In the genomic region with DNA sequence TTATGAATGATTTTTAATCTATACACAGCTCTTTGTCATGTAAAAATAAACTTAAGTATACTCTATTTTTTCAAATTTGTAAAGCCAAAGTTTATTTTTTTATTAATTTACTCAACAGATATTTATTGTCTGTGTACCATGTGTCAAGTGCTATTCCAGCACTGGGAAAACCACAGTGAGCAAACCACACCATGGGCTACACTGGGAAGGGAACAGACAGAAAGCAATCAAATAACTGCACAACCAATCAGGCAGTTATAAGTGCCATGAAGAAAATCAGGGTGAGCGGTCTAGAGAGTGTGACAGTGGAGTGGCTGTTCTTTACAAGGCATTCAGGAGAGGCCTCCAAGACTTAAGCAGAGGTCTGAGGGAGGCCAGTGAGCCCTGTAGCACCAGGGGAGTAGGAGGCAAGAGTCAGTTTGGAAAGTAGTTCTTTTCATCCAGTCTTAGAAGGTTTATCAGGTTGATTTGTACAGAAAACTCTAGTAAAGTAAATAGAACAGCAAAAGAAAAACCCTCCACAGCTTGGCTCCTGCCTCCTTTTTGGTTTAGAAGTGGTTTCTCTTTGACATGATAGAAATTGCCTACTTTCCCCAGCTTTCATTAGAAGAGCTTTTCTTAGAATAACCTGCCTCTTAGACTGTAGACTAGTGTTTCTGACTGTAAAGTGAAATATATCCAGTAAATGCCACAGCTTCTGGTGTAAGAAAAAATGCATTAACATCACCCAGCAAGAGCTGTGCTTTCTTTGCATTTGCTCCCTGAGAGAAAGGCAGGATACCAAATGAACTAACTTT, we compare ENCODE assay signal across 2 cellular contexts.
TF ChIP-seq lines count a peak whose summit lies in the region.

No MANE protein-coding gene starts in this region.

TF ChIP-seq in GM23338, 12 proteins besides CTCF, POLR2A, EP300 and RAD21:
- TF ChIP-seq, protein P1, sequence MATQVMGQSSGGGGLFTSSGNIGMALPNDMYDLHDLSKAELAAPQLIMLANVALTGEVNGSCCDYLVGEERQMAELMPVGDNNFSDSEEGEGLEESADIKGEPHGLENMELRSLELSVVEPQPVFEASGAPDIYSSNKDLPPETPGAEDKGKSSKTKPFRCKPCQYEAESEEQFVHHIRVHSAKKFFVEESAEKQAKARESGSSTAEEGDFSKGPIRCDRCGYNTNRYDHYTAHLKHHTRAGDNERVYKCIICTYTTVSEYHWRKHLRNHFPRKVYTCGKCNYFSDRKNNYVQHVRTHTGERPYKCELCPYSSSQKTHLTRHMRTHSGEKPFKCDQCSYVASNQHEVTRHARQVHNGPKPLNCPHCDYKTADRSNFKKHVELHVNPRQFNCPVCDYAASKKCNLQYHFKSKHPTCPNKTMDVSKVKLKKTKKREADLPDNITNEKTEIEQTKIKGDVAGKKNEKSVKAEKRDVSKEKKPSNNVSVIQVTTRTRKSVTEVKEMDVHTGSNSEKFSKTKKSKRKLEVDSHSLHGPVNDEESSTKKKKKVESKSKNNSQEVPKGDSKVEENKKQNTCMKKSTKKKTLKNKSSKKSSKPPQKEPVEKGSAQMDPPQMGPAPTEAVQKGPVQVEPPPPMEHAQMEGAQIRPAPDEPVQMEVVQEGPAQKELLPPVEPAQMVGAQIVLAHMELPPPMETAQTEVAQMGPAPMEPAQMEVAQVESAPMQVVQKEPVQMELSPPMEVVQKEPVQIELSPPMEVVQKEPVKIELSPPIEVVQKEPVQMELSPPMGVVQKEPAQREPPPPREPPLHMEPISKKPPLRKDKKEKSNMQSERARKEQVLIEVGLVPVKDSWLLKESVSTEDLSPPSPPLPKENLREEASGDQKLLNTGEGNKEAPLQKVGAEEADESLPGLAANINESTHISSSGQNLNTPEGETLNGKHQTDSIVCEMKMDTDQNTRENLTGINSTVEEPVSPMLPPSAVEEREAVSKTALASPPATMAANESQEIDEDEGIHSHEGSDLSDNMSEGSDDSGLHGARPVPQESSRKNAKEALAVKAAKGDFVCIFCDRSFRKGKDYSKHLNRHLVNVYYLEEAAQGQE (IDR thresholded peaks at IDR 0.05; ENCODE audit: unreplicated experiment), result no peak
- TF ChIP-seq, protein P2, sequence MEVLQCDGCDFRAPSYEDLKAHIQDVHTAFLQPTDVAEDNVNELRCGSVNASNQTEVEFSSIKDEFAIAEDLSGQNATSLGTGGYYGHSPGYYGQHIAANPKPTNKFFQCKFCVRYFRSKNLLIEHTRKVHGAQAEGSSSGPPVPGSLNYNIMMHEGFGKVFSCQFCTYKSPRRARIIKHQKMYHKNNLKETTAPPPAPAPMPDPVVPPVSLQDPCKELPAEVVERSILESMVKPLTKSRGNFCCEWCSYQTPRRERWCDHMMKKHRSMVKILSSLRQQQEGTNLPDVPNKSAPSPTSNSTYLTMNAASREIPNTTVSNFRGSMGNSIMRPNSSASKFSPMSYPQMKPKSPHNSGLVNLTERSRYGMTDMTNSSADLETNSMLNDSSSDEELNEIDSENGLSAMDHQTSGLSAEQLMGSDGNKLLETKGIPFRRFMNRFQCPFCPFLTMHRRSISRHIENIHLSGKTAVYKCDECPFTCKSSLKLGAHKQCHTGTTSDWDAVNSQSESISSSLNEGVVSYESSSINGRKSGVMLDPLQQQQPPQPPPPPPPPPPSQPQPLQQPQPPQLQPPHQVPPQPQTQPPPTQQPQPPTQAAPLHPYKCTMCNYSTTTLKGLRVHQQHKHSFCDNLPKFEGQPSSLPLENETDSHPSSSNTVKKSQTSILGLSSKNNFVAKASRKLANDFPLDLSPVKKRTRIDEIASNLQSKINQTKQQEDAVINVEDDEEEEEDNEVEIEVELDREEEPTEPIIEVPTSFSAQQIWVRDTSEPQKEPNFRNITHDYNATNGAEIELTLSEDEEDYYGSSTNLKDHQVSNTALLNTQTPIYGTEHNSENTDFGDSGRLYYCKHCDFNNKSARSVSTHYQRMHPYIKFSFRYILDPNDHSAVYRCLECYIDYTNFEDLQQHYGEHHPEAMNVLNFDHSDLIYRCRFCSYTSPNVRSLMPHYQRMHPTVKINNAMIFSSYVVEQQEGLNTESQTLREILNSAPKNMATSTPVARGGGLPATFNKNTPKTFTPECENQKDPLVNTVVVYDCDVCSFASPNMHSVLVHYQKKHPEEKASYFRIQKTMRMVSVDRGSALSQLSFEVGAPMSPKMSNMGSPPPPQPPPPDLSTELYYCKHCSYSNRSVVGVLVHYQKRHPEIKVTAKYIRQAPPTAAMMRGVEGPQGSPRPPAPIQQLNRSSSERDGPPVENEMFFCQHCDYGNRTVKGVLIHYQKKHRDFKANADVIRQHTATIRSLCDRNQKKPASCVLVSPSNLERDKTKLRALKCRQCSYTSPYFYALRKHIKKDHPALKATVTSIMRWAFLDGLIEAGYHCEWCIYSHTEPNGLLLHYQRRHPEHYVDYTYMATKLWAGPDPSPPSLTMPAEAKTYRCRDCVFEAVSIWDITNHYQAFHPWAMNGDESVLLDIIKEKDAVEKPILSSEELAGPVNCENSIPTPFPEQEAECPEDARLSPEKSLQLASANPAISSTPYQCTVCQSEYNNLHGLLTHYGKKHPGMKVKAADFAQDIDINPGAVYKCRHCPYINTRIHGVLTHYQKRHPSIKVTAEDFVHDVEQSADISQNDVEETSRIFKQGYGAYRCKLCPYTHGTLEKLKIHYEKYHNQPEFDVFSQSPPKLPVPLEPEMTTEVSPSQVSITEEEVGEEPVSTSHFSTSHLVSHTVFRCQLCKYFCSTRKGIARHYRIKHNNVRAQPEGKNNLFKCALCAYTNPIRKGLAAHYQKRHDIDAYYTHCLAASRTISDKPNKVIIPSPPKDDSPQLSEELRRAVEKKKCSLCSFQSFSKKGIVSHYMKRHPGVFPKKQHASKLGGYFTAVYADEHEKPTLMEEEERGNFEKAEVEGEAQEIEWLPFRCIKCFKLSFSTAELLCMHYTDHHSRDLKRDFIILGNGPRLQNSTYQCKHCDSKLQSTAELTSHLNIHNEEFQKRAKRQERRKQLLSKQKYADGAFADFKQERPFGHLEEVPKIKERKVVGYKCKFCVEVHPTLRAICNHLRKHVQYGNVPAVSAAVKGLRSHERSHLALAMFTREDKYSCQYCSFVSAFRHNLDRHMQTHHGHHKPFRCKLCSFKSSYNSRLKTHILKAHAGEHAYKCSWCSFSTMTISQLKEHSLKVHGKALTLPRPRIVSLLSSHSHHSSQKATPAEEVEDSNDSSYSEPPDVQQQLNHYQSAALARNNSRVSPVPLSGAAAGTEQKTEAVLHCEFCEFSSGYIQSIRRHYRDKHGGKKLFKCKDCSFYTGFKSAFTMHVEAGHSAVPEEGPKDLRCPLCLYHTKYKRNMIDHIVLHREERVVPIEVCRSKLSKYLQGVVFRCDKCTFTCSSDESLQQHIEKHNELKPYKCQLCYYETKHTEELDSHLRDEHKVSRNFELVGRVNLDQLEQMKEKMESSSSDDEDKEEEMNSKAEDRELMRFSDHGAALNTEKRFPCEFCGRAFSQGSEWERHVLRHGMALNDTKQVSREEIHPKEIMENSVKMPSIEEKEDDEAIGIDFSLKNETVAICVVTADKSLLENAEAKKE (CRISPR knock-in tag; IDR thresholded peaks at IDR 0.05), result no peak
- TF ChIP-seq EZH2phosphoT487 (IDR thresholded peaks at IDR 0.05; ENCODE audit: unreplicated experiment), result no peak
- TF ChIP-seq STAT1 (IDR thresholded peaks at IDR 0.05; ENCODE audit: unreplicated experiment), result no peak

TF ChIP-seq in GM12878, 131 proteins besides CTCF, POLR2A, EP300 and RAD21:
- TF ChIP-seq KAT2A (conservative IDR thresholded peaks at IDR 0.05; ENCODE audit: control insufficient read depth, low read depth, low read length), result no peak
- TF ChIP-seq EED (IDR thresholded peaks at IDR 0.05; ENCODE audit: low read depth), result no peak
- TF ChIP-seq, protein P3, sequence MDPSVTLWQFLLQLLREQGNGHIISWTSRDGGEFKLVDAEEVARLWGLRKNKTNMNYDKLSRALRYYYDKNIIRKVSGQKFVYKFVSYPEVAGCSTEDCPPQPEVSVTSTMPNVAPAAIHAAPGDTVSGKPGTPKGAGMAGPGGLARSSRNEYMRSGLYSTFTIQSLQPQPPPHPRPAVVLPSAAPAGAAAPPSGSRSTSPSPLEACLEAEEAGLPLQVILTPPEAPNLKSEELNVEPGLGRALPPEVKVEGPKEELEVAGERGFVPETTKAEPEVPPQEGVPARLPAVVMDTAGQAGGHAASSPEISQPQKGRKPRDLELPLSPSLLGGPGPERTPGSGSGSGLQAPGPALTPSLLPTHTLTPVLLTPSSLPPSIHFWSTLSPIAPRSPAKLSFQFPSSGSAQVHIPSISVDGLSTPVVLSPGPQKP (IDR thresholded peaks at IDR 0.05; ENCODE audit: low read depth, low read length), result no peak
- TF ChIP-seq MTA2 (IDR thresholded peaks at IDR 0.05; ENCODE audit: low read depth), result no peak
- no peak for TF ChIP-seq MYC (IDR thresholded peaks at IDR 0.05; ENCODE audit: insufficient read depth, insufficient read length, insufficient replicate concordance, low read length, severe bottlenecking)
- no peak for TF ChIP-seq SREBF1 (IDR thresholded peaks at IDR 0.05; ENCODE audit: low read length)
- TF ChIP-seq ZSCAN29 (IDR thresholded peaks at IDR 0.05), result no peak
- no peak for TF ChIP-seq CHD2 (IDR thresholded peaks at IDR 0.05; ENCODE audit: borderline replicate concordance, low read depth, low read length)
- TF ChIP-seq, protein P1 (IDR thresholded peaks at IDR 0.05; ENCODE audit: low read depth, low read length), result no peak
- TF ChIP-seq ZZZ3 (IDR thresholded peaks at IDR 0.05; ENCODE audit: control insufficient read depth, insufficient read length, low read depth), result no peak
- no peak for TF ChIP-seq RUNX3 (IDR thresholded peaks at IDR 0.05; ENCODE audit: low read length)
- TF ChIP-seq SMAD5 (IDR thresholded peaks at IDR 0.05; ENCODE audit: low read depth), result no peak
- no peak for TF ChIP-seq MEF2A (IDR thresholded peaks at IDR 0.05; ENCODE audit: insufficient read depth, low read depth, low read length)
- TF ChIP-seq IKZF2 (IDR thresholded peaks at IDR 0.05), result no peak
- TF ChIP-seq, protein P4, sequence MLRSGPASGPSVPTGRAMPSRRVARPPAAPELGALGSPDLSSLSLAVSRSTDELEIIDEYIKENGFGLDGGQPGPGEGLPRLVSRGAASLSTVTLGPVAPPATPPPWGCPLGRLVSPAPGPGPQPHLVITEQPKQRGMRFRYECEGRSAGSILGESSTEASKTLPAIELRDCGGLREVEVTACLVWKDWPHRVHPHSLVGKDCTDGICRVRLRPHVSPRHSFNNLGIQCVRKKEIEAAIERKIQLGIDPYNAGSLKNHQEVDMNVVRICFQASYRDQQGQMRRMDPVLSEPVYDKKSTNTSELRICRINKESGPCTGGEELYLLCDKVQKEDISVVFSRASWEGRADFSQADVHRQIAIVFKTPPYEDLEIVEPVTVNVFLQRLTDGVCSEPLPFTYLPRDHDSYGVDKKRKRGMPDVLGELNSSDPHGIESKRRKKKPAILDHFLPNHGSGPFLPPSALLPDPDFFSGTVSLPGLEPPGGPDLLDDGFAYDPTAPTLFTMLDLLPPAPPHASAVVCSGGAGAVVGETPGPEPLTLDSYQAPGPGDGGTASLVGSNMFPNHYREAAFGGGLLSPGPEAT (IDR thresholded peaks at IDR 0.05; ENCODE audit: low read depth), result no peak
- no peak for TF ChIP-seq HDAC2 (IDR thresholded peaks at IDR 0.05)
- TF ChIP-seq ETV6 (conservative IDR thresholded peaks at IDR 0.05 in 1 of 2, IDR thresholded peaks at IDR 0.05 in 1 of 2; ENCODE audit: borderline replicate concordance in 1 of 2, low read depth in 1 of 2), result no peak
- TF ChIP-seq POLR2AphosphoS2 (IDR thresholded peaks at IDR 0.05; ENCODE audit: low read depth, low read length), result no peak
